Comparison of ENCODE assay signal across 9 cellular contexts in genomic region chr3:1275495-1275894, GRCh38.
A peak's percentile ranks its signal among the peaks of the same experiment; 100 is the strongest.
DNase-seq lines count a peak whose midpoint lies in the region; ATAC-seq and TF ChIP-seq lines count a peak whose summit lies in the region.
"Had no signal": no experiment of that assay in that cellular context is flagged by ENCODE, and none has a peak within 500 bp of the region (broad histone marks: within the 10 kb centered on the region; RNA-seq: fewer than 3 reads in every experiment).

No MANE protein-coding gene starts in this region.

- intact Hi-C loops in left lung (cut with DNase I), result no loop called here
- intact Hi-C loops in posterior vena cava (cut with DNase I), result no loop called here

- TF ChIP-seq CTCF in epithelial cell of esophagus (IDR thresholded peaks at IDR 0.05; ENCODE audit: insufficient read depth, low read depth, low read length, missing control alignments) (peak; percentile 8), left lung (IDR thresholded peaks at IDR 0.05) (no peak)

- H3K27me3 ChIP-seq in left lung, result no peaks in the 10 kb centered on the region

- peak; percentile 1 for DNase-seq in stimulated activated CD4-positive, alpha-beta T cell treated with anti-CD3 and anti-CD28 coated beads, Interleukin-15, amount 100 ng/mL, for 24 hours
- no peak for DNase-seq in stimulated activated CD4-positive, alpha-beta T cell treated with anti-CD3 and anti-CD28 coated beads, Interleukin-12 subunit alpha, Interleukin-12 subunit beta, amount 100 ng/mL, for 4 hours
- DNase-seq in NCI-H524 (lab: John Stamatoyannopoulos, UW) (peak; percentile 45 to 62), epithelial cell of esophagus (ENCODE audit: low read depth) (peak; percentile 10), left lung (no peak), NCI-H1694 (lab: John Stamatoyannopoulos, UW) (no peak), posterior vena cava (ENCODE audit: low spot score) (no peak)
- DNase-seq in activated CD4-positive, CD25-positive, alpha-beta regulatory T cell treated with anti-CD3 and anti-CD28 coated beads, Interleukin-2, amount 50 U/mL, for 72 hours, result no peak
- DNase-seq: activated naive CD8-positive, alpha-beta T cell treated with anti-CD3 and anti-CD28 coated beads, Interleukin-2, amount 10 ng/mL, durations not matched to agents 7 days and 5 days had no signal

- H3K9me3 ChIP-seq in left lung, result peaks cover 0 to 10% of the 10 kb centered on the region in 2 donors

- no peak overlapping the region for H3K27ac ChIP-seq in left lung

- H3K4me3 ChIP-seq in epithelial cell of esophagus (ENCODE audit: low read length) (no peak overlapping the region), left lung (no peak overlapping the region)

- H3K36me3 ChIP-seq in left lung, result no peaks in the 10 kb centered on the region

- no peak for ATAC-seq in left lung

- no peaks in the 10 kb centered on the region for H3K4me1 ChIP-seq in left lung

Comparison
In these comparisons a context has a peak if more than half of its experiments do, and no peak if none do; other contexts are left out.
1. DNase-seq: peak in stimulated activated CD4-positive, alpha-beta T cell treated with anti-CD3 and anti-CD28 coated beads, Interleukin-15, amount 100 ng/mL, for 24 hours (single experiment), NCI-H524 (2 of 2) and epithelial cell of esophagus (single experiment); none in stimulated activated CD4-positive, alpha-beta T cell treated with anti-CD3 and anti-CD28 coated beads, Interleukin-12 subunit alpha, Interleukin-12 subunit beta, amount 100 ng/mL, for 4 hours (single experiment), activated CD4-positive, CD25-positive, alpha-beta regulatory T cell treated with anti-CD3 and anti-CD28 coated beads, Interleukin-2, amount 50 U/mL, for 72 hours (single experiment), left lung (0 of 2), NCI-H1694 (single experiment) and posterior vena cava (single experiment).